8 cellular contexts compared by ENCODE assay signal in genomic region chr14:92880851-92881250, GRCh38. TPM values are rescaled to one million over a fixed set of nuclear protein-coding genes. Genes with fewer than 3 reads are reported as not detected.
DNase-seq lines count a peak whose midpoint lies in the region; ATAC-seq, FAIRE-seq and TF ChIP-seq lines count a peak whose summit lies in the region.

No MANE protein-coding gene starts in this region.

- peaks cover 29 to 56% of the 10 kb centered on the region in 2 donors for H3K27me3 Mint-ChIP-seq in natural killer cell (ENCODE audit: low read depth in 2 of 2)

- no peaks in the 10 kb centered on the region for H3K4me1 Mint-ChIP-seq in natural killer cell

- H3K36me3 Mint-ChIP-seq in natural killer cell: no peaks in the 10 kb centered on the region

- TF ChIP-seq CTCF in C4-2B (conservative IDR thresholded peaks at IDR 0.05) (peak; percentile 77), NB4 (IDR thresholded peaks at IDR 0.05; ENCODE audit: low read depth, low read length) (peak; percentile 38), adrenal gland (IDR thresholded peaks at IDR 0.05) (peak in 4 of 6 experiments; percentile 10 to 49 (median 16)), natural killer cell (IDR thresholded peaks at IDR 0.05) (no peak)

- H3K9me3 ChIP-seq in adrenal gland (replicated peaks in 1 of 3): no peaks in the 10 kb centered on the region

- FAIRE-seq in islet of Langerhans (lab: Jason Lieb, UNC): peak; percentile 90

- H3K9me3 Mint-ChIP-seq in natural killer cell: no peaks in the 10 kb centered on the region

- no peak overlapping the region for H3K4me3 Mint-ChIP-seq in natural killer cell

- TF ChIP-seq POLR2A in NB4 (IDR thresholded peaks at IDR 0.05; ENCODE audit: extremely low read depth, insufficient read length) (no peak), adrenal gland (IDR thresholded peaks at IDR 0.05) (no peak)

- H3K27ac Mint-ChIP-seq in natural killer cell: no peak overlapping the region

- H3K36me3 ChIP-seq in adrenal gland (replicated peaks in 1 of 2): no peaks in the 10 kb centered on the region

- 38 to 47% (median 41%) methylated on average over 10 to 12 of the region's 12 CpGs for WGBS in adrenal gland, 4 donors

- intact Hi-C loops in adrenal gland (cut with DNase I) (no loop called here), natural killer cell (cut with micrococcal nuclease) (no loop called here)

- H3K27ac ChIP-seq in C4-2B (no peak overlapping the region), adrenal gland (peak overlapping the region in 1 of 5 donors; percentile 28)

- ATAC-seq in natural killer cell (no peak), GM19035 (IDR thresholded peaks at IDR 0.05; ENCODE audit: unreplicated experiment) (no peak), GM18909 (IDR thresholded peaks at IDR 0.05; ENCODE audit: poor library complexity, unreplicated experiment) (no peak)

- DNase-seq in NB4 (ENCODE audit: low read depth) (peak; percentile 90), adrenal gland (peak in 2 of 7 donors; percentile 9 to 75), natural killer cell (no peak), dedifferentiated amniotic fluid mesenchymal stem cell (ENCODE audit: extremely low spot score) (no peak)

- peaks cover 6 to 16% of the 10 kb centered on the region in 2 donors for H3K4me1 ChIP-seq in adrenal gland (replicated peaks in 1 of 2)

- no peak overlapping the region for H3K4me3 ChIP-seq in NB4 (ENCODE audit: low read depth, low read length)
- no peak overlapping the region for H3K4me3 ChIP-seq in adrenal gland

- no peaks in the 10 kb centered on the region for H3K27me3 ChIP-seq in adrenal gland

RNA-seq across cellular contexts. Expression of gene CHGA, which starts 42.1 kb away (rescaled TPM):
- total RNA-seq in adrenal gland: 1,000 to 10,000 TPM in 1 of 8 donors, 100 to 1,000 TPM in 3, 10 to 100 TPM in 2, under 1 TPM in 1, not detected in 1; 0.54 to 1,182 (median 101) TPM
- polyA plus RNA-seq in adrenal gland: 1,000 to 10,000 TPM; 1,038 to 3,883 (median 1,069) TPM
- not detected for total RNA-seq in natural killer cell
